ENCODE assay signal across 14 cellular contexts in genomic region chr15:39666671-39667070, GRCh38.
A peak's percentile ranks its signal among the peaks of the same experiment; 100 is the strongest.
DNase-seq lines count a peak whose midpoint lies in the region; ATAC-seq, FAIRE-seq and TF ChIP-seq lines count a peak whose summit lies in the region.
"Had no signal": no experiment of that assay in that cellular context is flagged by ENCODE, and none has a peak within 500 bp of the region (broad histone marks: within the 10 kb centered on the region; RNA-seq: fewer than 3 reads in every experiment).

No MANE protein-coding gene starts in this region.

- ATAC-seq in A549 (no peak), GM21390 (IDR thresholded peaks at IDR 0.05; ENCODE audit: unreplicated experiment) (no peak)
- ATAC-seq: right cardiac atrium had no signal

- TF ChIP-seq EP300 in A549 (IDR thresholded peaks at IDR 0.05), result no peak

- peak overlapping the region in 1 of 2 donors; percentile 37 for H3K9ac ChIP-seq in kidney (ENCODE audit: low read length in 2 of 2)

- H3K4me3 ChIP-seq in A549, result no peak overlapping the region
- H3K4me3 ChIP-seq in kidney (ENCODE audit: low read length in 2 of 2), result peak overlapping the region in 1 of 2 donors; percentile 3
- H3K4me3 ChIP-seq: coronary artery, testis had no signal

- DNase-seq in A549 (ENCODE audit: low read depth in 1 of 2, low spot score in 1 of 2), result no peak
- DNase-seq in HT1080 (ENCODE audit: low read depth), result peak; percentile 14
- peak; percentile 61 for DNase-seq in cerebellar cortex (ENCODE audit: low spot score)
- no peak for DNase-seq in kidney
- DNase-seq in NCI-H146 treated with DMSO at 0.1 percent for 48 hours (lab: John Stamatoyannopoulos, UW; ENCODE audit: unreplicated experiment), result no peak
- DNase-seq in NCI-H69 (lab: John Stamatoyannopoulos, UW), result no peak
- DNase-seq in Ammon's horn (ENCODE audit: low spot score), result no peak
- DNase-seq: head of caudate nucleus, NCI-H1092, NCI-H774, right cardiac atrium, testis had no signal

- intact Hi-C loops in kidney (cut with DNase I), result no loop called here

- WGBS in A549 (ENCODE audit: missing lambda C conversion rate), result 78% methylated on average over 3 of the region's 3 CpGs

- peak overlapping the region; percentile 20; the same call in 1 of the 3 replicates for H3K4me2 ChIP-seq in A549

- no peak for TF ChIP-seq CTCF in A549 (IDR thresholded peaks at IDR 0.05)
- TF ChIP-seq CTCF in kidney (IDR thresholded peaks at IDR 0.05; ENCODE audit: borderline replicate concordance, extremely low read depth, insufficient read depth), result no peak

- no peak for FAIRE-seq in A549 (lab: Jason Lieb, UNC)
- no peak for FAIRE-seq in kidney (lab: Jason Lieb, UNC)

- no peak for TF ChIP-seq RAD21 in A549 (conservative IDR thresholded peaks at IDR 0.05 in 1 of 2, IDR thresholded peaks at IDR 0.05 in 1 of 2)

- H3K36me3 ChIP-seq in kidney (ENCODE audit: control insufficient read depth in 1 of 2, insufficient read depth in 2 of 2, low read length in 2 of 2), result no peaks in the 10 kb centered on the region

- H3K9me3 ChIP-seq in A549 (no peaks in the 10 kb centered on the region), kidney (ENCODE audit: control insufficient read depth in 1 of 2, low read length in 2 of 2) (no peaks in the 10 kb centered on the region)
- H3K9me3 ChIP-seq: testis had no signal

- TF ChIP-seq POLR2A in A549 (IDR thresholded peaks at IDR 0.05; ENCODE audit: low read length), result no peak

- POLR2A ChIA-PET in A549 (lab: Yijun Ruan, JAX), result no interaction called here

- H3K27ac ChIP-seq in A549, result no peak overlapping the region
- H3K27ac ChIP-seq in kidney (ENCODE audit: low read depth in 2 of 2, low read length in 2 of 2), result peak overlapping the region; percentile 70 to 85
- H3K27ac ChIP-seq: testis had no signal

- CTCF ChIA-PET in A549 (lab: Yijun Ruan, JAX), result interaction anchor here (0.9 to 2.2 kb wide), 2 partner anchors 19 to 22 kb away, joined by 4 to 7 read pairs; no protein-coding TSS in a partner anchor

- peaks cover 13% of the 10 kb centered on the region; the same call in 1 of the 3 replicates for H3K4me1 ChIP-seq in A549
- peaks cover 19 to 54% of the 10 kb centered on the region in 2 donors for H3K4me1 ChIP-seq in kidney (ENCODE audit: control insufficient read depth in 1 of 2, insufficient read depth in 1 of 2, low read depth in 1 of 2, low read length in 2 of 2)
- H3K4me1 ChIP-seq: testis had no signal

TF ChIP-seq in A549, 52 proteins besides CTCF, POLR2A, EP300 and RAD21:
- TF ChIP-seq NR3C1 (IDR thresholded peaks at IDR 0.05) (no peak), HDAC2 (IDR thresholded peaks at IDR 0.05) (no peak), ZSCAN20 (CRISPR knock-in tag; IDR thresholded peaks at IDR 0.05) (no peak)
TF ChIP-seq in A549: peak in this region for 0.

Comparison
In these comparisons a context has a peak if more than half of its experiments do, and no peak if none do; other contexts are left out.
1. DNase-seq: peak in HT1080 (single experiment) and cerebellar cortex (single experiment); none in A549 (0 of 2), kidney (single experiment), NCI-H146 treated with DMSO at 0.1 percent for 48 hours (single experiment), NCI-H69 (single experiment) and Ammon's horn (single experiment).
2. H3K27ac ChIP-seq: peak in kidney (2 of 2); none in A549 (0 of 2).